ENCODE assay signal across 27 cellular contexts in genomic region chr17:53135969-53136368, GRCh38.
"Had no signal": no experiment of that assay in that cellular context is flagged by ENCODE, and none has a peak within 500 bp of the region (broad histone marks: within the 10 kb centered on the region; RNA-seq: fewer than 3 reads in every experiment).

No MANE protein-coding gene starts in this region.

- H3K27me3 Mint-ChIP-seq: dendritic cell treated with granulocyte-macrophage colony-stimulating factor and Interleukin-4, amounts not matched to agents 40 ng/mL and 50 ng/mL, for 4 days; memory B cell; stimulated activated naive B cell treated with anti-CD40 and anti-IgM and Interleukin-4, amounts not matched to agents 10 μg/mL and 1 μg/mL and 100 μg/mL, for 72 hours; stimulated activated naive CD8-positive, alpha-beta T cell treated with anti-CD3 and anti-CD28 coated beads, Interleukin-15, Interleukin-2, amounts not matched to agents 100 ng/mL and 50 ng/mL, for 24 hours had no signal

- H3K27ac Mint-ChIP-seq: dendritic cell treated with granulocyte-macrophage colony-stimulating factor and Interleukin-4, amounts not matched to agents 40 ng/mL and 50 ng/mL, for 4 days; immature natural killer cell; memory B cell; naive thymus-derived CD8-positive, alpha-beta T cell; stimulated activated naive B cell treated with anti-CD40 and anti-IgM and Interleukin-4, amounts not matched to agents 10 μg/mL and 1 μg/mL and 100 μg/mL, for 72 hours; stimulated activated naive CD8-positive, alpha-beta T cell treated with anti-CD3 and anti-CD28 coated beads, Interleukin-15, Interleukin-2, amounts not matched to agents 100 ng/mL and 50 ng/mL, for 24 hours had no signal

- DNase-seq: colonic mucosa; effector memory CD4-positive, alpha-beta T cell; erythroblast; esophagus squamous epithelium; foreskin melanocyte; hypothalamus; immature natural killer cell; islet precursor cell; kidney glomerular epithelial cell; left colon; left ventricle myocardium superior; naive thymus-derived CD8-positive, alpha-beta T cell; occipital lobe; ovary; posterior cingulate gyrus; psoas muscle; right cardiac atrium; sigmoid colon; spleen; stimulated activated naive B cell treated with anti-CD40 and anti-IgM and Interleukin-4, amounts not matched to agents 10 μg/mL and 1 μg/mL and 100 μg/mL, for 72 hours; upper lobe of left lung had no signal

- H3K36me3 ChIP-seq: colonic mucosa, esophagus squamous epithelium, ovary, sigmoid colon, spleen, thoracic aorta, tibial nerve, upper lobe of left lung had no signal

- H3K4me1 ChIP-seq: colonic mucosa, esophagus squamous epithelium, spleen, tibial nerve, upper lobe of left lung had no signal

- H3K9me3 ChIP-seq: colonic mucosa, esophagus squamous epithelium, ovary, psoas muscle, sigmoid colon, thoracic aorta, tibial nerve, upper lobe of left lung had no signal

- H3K4me1 Mint-ChIP-seq: immature natural killer cell; memory B cell; naive thymus-derived CD8-positive, alpha-beta T cell; stimulated activated naive B cell treated with anti-CD40 and anti-IgM and Interleukin-4, amounts not matched to agents 10 μg/mL and 1 μg/mL and 100 μg/mL, for 72 hours had no signal

- H3K27ac ChIP-seq: colonic mucosa, esophagus squamous epithelium, ovary, psoas muscle, sigmoid colon, spleen, thoracic aorta, tibial nerve, upper lobe of left lung had no signal

- H3K27me3 ChIP-seq: colonic mucosa, esophagus squamous epithelium, ovary, sigmoid colon, spleen, tibial nerve, upper lobe of left lung had no signal

- H3K4me3 Mint-ChIP-seq: dendritic cell treated with granulocyte-macrophage colony-stimulating factor and Interleukin-4, amounts not matched to agents 40 ng/mL and 50 ng/mL, for 4 days; immature natural killer cell; memory B cell; naive thymus-derived CD8-positive, alpha-beta T cell; stimulated activated naive B cell treated with anti-CD40 and anti-IgM and Interleukin-4, amounts not matched to agents 10 μg/mL and 1 μg/mL and 100 μg/mL, for 72 hours; stimulated activated naive CD8-positive, alpha-beta T cell treated with anti-CD3 and anti-CD28 coated beads, Interleukin-15, Interleukin-2, amounts not matched to agents 100 ng/mL and 50 ng/mL, for 24 hours had no signal

- H3K9me3 Mint-ChIP-seq: dendritic cell treated with granulocyte-macrophage colony-stimulating factor and Interleukin-4, amounts not matched to agents 40 ng/mL and 50 ng/mL, for 4 days; stimulated activated naive B cell treated with anti-CD40 and anti-IgM and Interleukin-4, amounts not matched to agents 10 μg/mL and 1 μg/mL and 100 μg/mL, for 72 hours; stimulated activated naive CD8-positive, alpha-beta T cell treated with anti-CD3 and anti-CD28 coated beads, Interleukin-15, Interleukin-2, amounts not matched to agents 100 ng/mL and 50 ng/mL, for 24 hours had no signal

- H3K36me3 Mint-ChIP-seq: immature natural killer cell; memory B cell; naive thymus-derived CD8-positive, alpha-beta T cell; stimulated activated naive B cell treated with anti-CD40 and anti-IgM and Interleukin-4, amounts not matched to agents 10 μg/mL and 1 μg/mL and 100 μg/mL, for 72 hours had no signal

- H3K4me3 ChIP-seq: colonic mucosa, esophagus squamous epithelium, lung, ovary, psoas muscle, sigmoid colon, spleen, thoracic aorta, tibial nerve, upper lobe of left lung had no signal

- ATAC-seq: left colon; left ventricle myocardium superior; naive thymus-derived CD8-positive, alpha-beta T cell; psoas muscle; right cardiac atrium; stimulated activated naive B cell treated with anti-CD40 and anti-IgM and Interleukin-4, amounts not matched to agents 10 μg/mL and 1 μg/mL and 100 μg/mL, for 72 hours had no signal
